ENCODE assay signal across 15 cellular contexts in genomic region chr1:33810571-33810970, GRCh38. TPM values are rescaled to one million over a fixed set of nuclear protein-coding genes. Genes with fewer than 3 reads are reported as not detected.
DNase-seq lines count a peak whose midpoint lies in the region; ATAC-seq and TF ChIP-seq lines count a peak whose summit lies in the region.
"Had no signal": no experiment of that assay in that cellular context is flagged by ENCODE, and none has a peak within 500 bp of the region (broad histone marks: within the 10 kb centered on the region; RNA-seq: fewer than 3 reads in every experiment).

No MANE protein-coding gene starts in this region.

- H3K14ac ChIP-seq in neuronal stem cell (ENCODE audit: low read length): no peak overlapping the region

- no peaks in the 10 kb centered on the region for H3K4me1 ChIP-seq in neuronal stem cell (ENCODE audit: control insufficient read depth in 2 of 2, insufficient read depth in 1 of 2, low read depth in 1 of 2, low read length in 2 of 2)
- H3K4me1 ChIP-seq: HAP-1 had no signal

- no peak overlapping the region for H3K4me3 ChIP-seq in coronary artery
- H3K4me3 ChIP-seq in neuronal stem cell (ENCODE audit: low read length in 2 of 2): no peak overlapping the region
- H3K4me3 ChIP-seq: HAP-1 had no signal

- H3K9me3 ChIP-seq in neuronal stem cell (replicated peaks in 1 of 2; ENCODE audit: control insufficient read depth in 2 of 2, insufficient read depth in 1 of 2, low read depth in 1 of 2, low read length in 2 of 2): peaks cover 0 to 1% of the 10 kb centered on the region in 2 donors
- H3K9me3 ChIP-seq: HAP-1 had no signal

- no peak for TF ChIP-seq CTCF in coronary artery (IDR thresholded peaks at IDR 0.05)

- H4K91ac ChIP-seq in neuronal stem cell (ENCODE audit: low read depth, low read length, poor library complexity): no peak overlapping the region

- H2BK15ac ChIP-seq in neuronal stem cell (ENCODE audit: low read length): no peak overlapping the region

- H2BK5ac ChIP-seq in neuronal stem cell (ENCODE audit: low read length): no peak overlapping the region

- no peaks in the 10 kb centered on the region for H3K27me3 ChIP-seq in neuronal stem cell (ENCODE audit: control insufficient read depth in 3 of 3, insufficient read depth in 3 of 3, low read depth in 1 of 3, low read length in 3 of 3)

- no peaks in the 10 kb centered on the region for H3K36me3 ChIP-seq in neuronal stem cell (replicated peaks in 1 of 2; ENCODE audit: control insufficient read depth in 2 of 2, insufficient read depth in 2 of 2, low read length in 2 of 2)
- H3K36me3 ChIP-seq: HAP-1 had no signal

- no peak overlapping the region for H3K23ac ChIP-seq in neuronal stem cell (ENCODE audit: low read depth, low read length, poor library complexity)

- no peak for ATAC-seq in HG02588 (IDR thresholded peaks at IDR 0.05; ENCODE audit: unreplicated experiment)

- peak overlapping the region; percentile 38 for H3K18ac ChIP-seq in neuronal stem cell (ENCODE audit: low read length)

- DNase-seq in coronary artery (ENCODE audit: low spot score) (peak; percentile 59), islet precursor cell (peak; percentile 20), neuronal stem cell (ENCODE audit: low spot score) (no peak), OCI-M1 (lab: John Stamatoyannopoulos, UW) (no peak), DMS153 treated with DMSO at 0.1 percent for 48 hours (lab: John Stamatoyannopoulos, UW; ENCODE audit: unreplicated experiment) (no peak)
- DNase-seq: C1 segment of cervical spinal cord; Calu3; CD4-positive, alpha-beta memory T cell; COR-L47; DND-41; GOT3; HFFc6 had no signal

- no CpG with 5 or more reads among the region's 5 CpGs for WGBS in neuronal stem cell (ENCODE audit: extremely low coverage in 2 of 2, insufficient read length in 2 of 2, insufficient replicate concordance in 1 of 2), 2 donors

- no peak overlapping the region for H3K4ac ChIP-seq in neuronal stem cell (ENCODE audit: low read length)

- H3K27ac ChIP-seq in coronary artery (no peak overlapping the region), neuronal stem cell (replicated peaks; ENCODE audit: low read length) (no peak overlapping the region)

- no peak overlapping the region for H4K8ac ChIP-seq in neuronal stem cell (ENCODE audit: low read depth, low read length)

- H2BK120ac ChIP-seq in neuronal stem cell (ENCODE audit: low read depth, low read length): no peak overlapping the region

- H3K4me2 ChIP-seq in neuronal stem cell (ENCODE audit: insufficient read depth, low read length, poor library complexity, severe bottlenecking): no peak overlapping the region

- H3K79me1 ChIP-seq in neuronal stem cell (ENCODE audit: low read depth, low read length): no peaks in the 10 kb centered on the region

- no peak overlapping the region for H3K9ac ChIP-seq in neuronal stem cell (ENCODE audit: low read depth, low read length, poor library complexity)

- no peak overlapping the region for H2BK12ac ChIP-seq in neuronal stem cell (ENCODE audit: low read length)

- no peak overlapping the region for H2AK5ac ChIP-seq in neuronal stem cell (ENCODE audit: low read depth, low read length)

- H2AFZ ChIP-seq in neuronal stem cell (ENCODE audit: low read length): no peak overlapping the region

RNA-seq across cellular contexts. Expression of gene HMGB4, which starts 53.3 kb away (rescaled TPM):
- polyA plus RNA-seq in neuronal stem cell (2013, experiment 1 of 2): not detected
- not detected for polyA plus RNA-seq in neuronal stem cell (2013, experiment 2 of 2)
- polyA plus RNA-seq: BJ; CD4-positive, alpha-beta memory T cell had no signal

Comparison
In these comparisons a context has a peak if more than half of its experiments do, and no peak if none do; other contexts are left out.
1. DNase-seq: peak in coronary artery (single experiment) and islet precursor cell (single experiment); none in neuronal stem cell (single experiment), OCI-M1 (single experiment) and DMS153 treated with DMSO at 0.1 percent for 48 hours (single experiment).